ENCODE assay signal across 1 cellular context in the genomic region with DNA sequence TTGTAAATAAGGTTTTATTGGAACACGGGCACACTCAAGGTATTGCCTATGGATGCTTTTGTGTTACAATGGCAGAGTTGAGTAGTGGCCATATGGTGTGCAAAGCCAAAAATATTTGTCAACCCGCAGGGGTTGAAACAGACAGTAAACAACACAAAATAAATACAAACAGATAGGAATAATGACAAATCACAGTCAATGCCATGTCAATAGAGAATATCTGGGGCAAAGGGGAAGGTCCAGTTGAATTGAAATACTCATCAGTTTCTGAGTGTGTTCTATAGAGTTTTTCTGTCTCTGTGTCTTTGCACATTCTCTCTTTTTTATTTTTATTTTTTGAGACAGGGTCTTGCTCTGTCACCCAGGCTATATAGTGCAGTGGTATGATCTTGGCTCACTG.
TF ChIP-seq lines count a peak whose summit lies in the region.

No MANE protein-coding gene starts in this region.

TF ChIP-seq in GM23338, 12 proteins besides CTCF, POLR2A, EP300 and RAD21:
- TF ChIP-seq STAT1 (IDR thresholded peaks at IDR 0.05; ENCODE audit: unreplicated experiment) = no peak
- TF ChIP-seq ZNF331 (CRISPR knock-in tag; IDR thresholded peaks at IDR 0.05; ENCODE audit: low read depth) = no peak
- no peak for TF ChIP-seq EZH2 (IDR thresholded peaks at IDR 0.05; ENCODE audit: low read depth, unreplicated experiment)
- no peak for TF ChIP-seq POLR2AphosphoS5 (IDR thresholded peaks at IDR 0.05; ENCODE audit: low read depth)
- no peak for TF ChIP-seq ZNF462 (CRISPR knock-in tag; IDR thresholded peaks at IDR 0.05)
- TF ChIP-seq JUNB (IDR thresholded peaks at IDR 0.05; ENCODE audit: unreplicated experiment) = no peak
- TF ChIP-seq CREB1 (CRISPR knock-in tag; IDR thresholded peaks at IDR 0.05; ENCODE audit: low read depth) = no peak
- TF ChIP-seq, protein P1, sequence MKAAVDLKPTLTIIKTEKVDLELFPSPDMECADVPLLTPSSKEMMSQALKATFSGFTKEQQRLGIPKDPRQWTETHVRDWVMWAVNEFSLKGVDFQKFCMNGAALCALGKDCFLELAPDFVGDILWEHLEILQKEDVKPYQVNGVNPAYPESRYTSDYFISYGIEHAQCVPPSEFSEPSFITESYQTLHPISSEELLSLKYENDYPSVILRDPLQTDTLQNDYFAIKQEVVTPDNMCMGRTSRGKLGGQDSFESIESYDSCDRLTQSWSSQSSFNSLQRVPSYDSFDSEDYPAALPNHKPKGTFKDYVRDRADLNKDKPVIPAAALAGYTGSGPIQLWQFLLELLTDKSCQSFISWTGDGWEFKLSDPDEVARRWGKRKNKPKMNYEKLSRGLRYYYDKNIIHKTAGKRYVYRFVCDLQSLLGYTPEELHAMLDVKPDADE (IDR thresholded peaks at IDR 0.05) = no peak
TF ChIP-seq in GM23338: peak in this region for 0.
